ENCODE assay signal across 25 cellular contexts in genomic region chr10:82171899-82172298, GRCh38.
"Had no signal": no experiment of that assay in that cellular context is flagged by ENCODE, and none has a peak within 500 bp of the region (broad histone marks: within the 10 kb centered on the region; RNA-seq: fewer than 3 reads in every experiment).

No MANE protein-coding gene starts in this region.

- DNase-seq: cortex of kidney; effector CD8-positive, alpha-beta T cell; effector memory CD8-positive, alpha-beta T cell; endodermal cell; foreskin keratinocyte; heart left ventricle; hypothalamus; immature natural killer cell; islet precursor cell; kidney; kidney glomerular epithelial cell; left cardiac atrium; left lung; left ventricle myocardium superior; lower lobe of right lung; mesenchymal stem cell; mucosa of descending colon; naive B cell; naive thymus-derived CD8-positive, alpha-beta T cell had no signal

- ATAC-seq: effector memory CD8-positive, alpha-beta T cell; foreskin keratinocyte; gastroesophageal sphincter; heart left ventricle; left cardiac atrium; left lung; left ventricle myocardium superior; lower lobe of right lung; mucosa of descending colon; naive thymus-derived CD8-positive, alpha-beta T cell had no signal

- H2AFZ ChIP-seq: hepatocyte had no signal

- H3K36me3 ChIP-seq: esophagus muscularis mucosa, gastroesophageal sphincter, heart left ventricle, left lung, lower lobe of right lung had no signal

- FAIRE-seq: endometrium, frontal cortex, kidney had no signal

- H3K4me3 ChIP-seq: esophagus muscularis mucosa, gastroesophageal sphincter, heart left ventricle, hepatocyte, left lung, lower lobe of right lung, mucosa of descending colon had no signal

- H3K27me3 ChIP-seq: esophagus muscularis mucosa, foreskin keratinocyte, gastroesophageal sphincter, heart left ventricle, hepatocyte, left lung had no signal

- H3K4me2 ChIP-seq: hepatocyte had no signal

- H3K79me2 ChIP-seq: hepatocyte had no signal

- H3K4me1 ChIP-seq: esophagus muscularis mucosa, foreskin keratinocyte, gastroesophageal sphincter, heart left ventricle, left lung, lower lobe of right lung had no signal

- H3K27ac ChIP-seq: epithelial cell of prostate, esophagus muscularis mucosa, foreskin keratinocyte, gastroesophageal sphincter, heart left ventricle, hepatocyte, left lung, lower lobe of right lung had no signal

- H3K9me3 ChIP-seq: esophagus muscularis mucosa, gastroesophageal sphincter, heart left ventricle, lower lobe of right lung, mucosa of descending colon had no signal
